ENCODE assay signal across 1 cellular context in genomic region chr4:137740192-137740591, GRCh38.
TF ChIP-seq lines count a peak whose summit lies in the region.

No MANE protein-coding gene starts in this region.

TF ChIP-seq in SK-N-SH, 30 proteins besides CTCF, POLR2A, EP300 and RAD21:
- TF ChIP-seq IRF3 (IDR thresholded peaks at IDR 0.05; ENCODE audit: low read depth, low read length) (no peak), GABPA (IDR thresholded peaks at IDR 0.05; ENCODE audit: low read depth) (no peak), NRF1 (IDR thresholded peaks at IDR 0.05; ENCODE audit: low read depth, low read length) (no peak), RFX5 (IDR thresholded peaks at IDR 0.05; ENCODE audit: low read length) (no peak), RCOR1 (IDR thresholded peaks at IDR 0.05; ENCODE audit: low read length) (no peak), FOSL2 (IDR thresholded peaks at IDR 0.05; ENCODE audit: borderline replicate concordance, low read depth) (no peak), SIN3A (IDR thresholded peaks at IDR 0.05; ENCODE audit: borderline replicate concordance, low read depth, low read length) (no peak), MXI1 (IDR thresholded peaks at IDR 0.05; ENCODE audit: low read depth, low read length) (no peak), TAF1 (IDR thresholded peaks at IDR 0.05; ENCODE audit: borderline replicate concordance, low read depth, low read length) (no peak), GATA2 (CRISPR knock-in tag; IDR thresholded peaks at IDR 0.05) (no peak), PBX3 (IDR thresholded peaks at IDR 0.05) (no peak), NFIC (IDR thresholded peaks at IDR 0.05; ENCODE audit: borderline replicate concordance) (no peak), MAX (IDR thresholded peaks at IDR 0.05; ENCODE audit: low read depth) (no peak)
